9 cellular contexts compared by ENCODE assay signal in genomic region chr11:43825217-43825816, GRCh38. TPM values are rescaled to one million over a fixed set of nuclear protein-coding genes. Genes with fewer than 3 reads are reported as not detected.
A peak's percentile ranks its signal among the peaks of the same experiment; 100 is the strongest.
DNase-seq lines count a peak whose midpoint lies in the region; ATAC-seq, FAIRE-seq and TF ChIP-seq lines count a peak whose summit lies in the region.
"Had no signal": no experiment of that assay in that cellular context is flagged by ENCODE, and none has a peak within 500 bp of the region (broad histone marks: within the 10 kb centered on the region; RNA-seq: fewer than 3 reads in every experiment).

No MANE protein-coding gene starts in this region.

- no peak overlapping the region for H3K4me3 ChIP-seq in neural progenitor cell

- H3K27me3 ChIP-seq in neural progenitor cell = no peaks in the 10 kb centered on the region

- peak; percentile 24 for DNase-seq in activated naive CD4-positive, alpha-beta T cell treated with anti-CD3 and anti-CD28 coated beads, Interleukin-2, amount 10 ng/mL, durations not matched to agents 7 days and 5 days
- no peak for DNase-seq in activated naive CD4-positive, alpha-beta T cell treated with Interleukin-2 at 50 U/mL for 16 hours
- DNase-seq in NCI-H146 (lab: John Stamatoyannopoulos, UW) = peak; percentile 52
- no peak for DNase-seq in chondrocyte (ENCODE audit: low spot score)
- peak; percentile 55 for DNase-seq in neural progenitor cell (ENCODE audit: low spot score)
- DNase-seq in activated effector memory CD4-positive, alpha-beta T cell treated with anti-CD3 and anti-CD28 coated beads, Interleukin-2, amount 50 U/mL, for 16 hours = no peak
- DNase-seq in GM12892 (ENCODE audit: insufficient read length) = no peak

- no peaks in the 10 kb centered on the region for H3K27me3 Mint-ChIP-seq in activated naive CD4-positive, alpha-beta T cell treated with anti-CD3 and anti-CD28 coated beads, Interleukin-2, amount 10 ng/mL, durations not matched to agents 7 days and 5 days
- H3K27me3 Mint-ChIP-seq in chondrocyte (ENCODE audit: low read depth) = no peaks in the 10 kb centered on the region
- H3K27me3 Mint-ChIP-seq in neural progenitor cell (ENCODE audit: insufficient read depth, low read depth) = no peaks in the 10 kb centered on the region
- H3K27me3 Mint-ChIP-seq: activated naive CD4-positive, alpha-beta T cell treated with anti-CD3 and anti-CD28 coated beads, Interleukin-2, amount 50 U/mL, for 24 hours had no signal

- no peaks in the 10 kb centered on the region for H4K20me1 ChIP-seq in neural progenitor cell (ENCODE audit: low read depth)

- FAIRE-seq in GM12892 (lab: Jason Lieb, UNC) = no peak

- no peaks in the 10 kb centered on the region for H3K36me3 ChIP-seq in neural progenitor cell

- H3K9me3 ChIP-seq in neural progenitor cell (ENCODE audit: low read depth) = no peaks in the 10 kb centered on the region

- no peak overlapping the region for H3K4me3 Mint-ChIP-seq in activated naive CD4-positive, alpha-beta T cell treated with anti-CD3 and anti-CD28 coated beads, Interleukin-2, amount 10 ng/mL, durations not matched to agents 7 days and 5 days
- H3K4me3 Mint-ChIP-seq in chondrocyte (ENCODE audit: unreplicated experiment) (no peak overlapping the region), neural progenitor cell (no peak overlapping the region)
- H3K4me3 Mint-ChIP-seq: activated naive CD4-positive, alpha-beta T cell treated with anti-CD3 and anti-CD28 coated beads, Interleukin-2, amount 50 U/mL, for 24 hours had no signal

- CTCF ChIA-PET in activated naive CD4-positive, alpha-beta T cell treated with anti-CD3 and anti-CD28 coated beads, Interleukin-2, amount 10 ng/mL, durations not matched to agents 7 days and 5 days (lab: Charles Lee) = interaction anchor here (0.5 to 2.2 kb wide), 17 partner anchors 10 to 123 kb away, joined by 3 to 9 read pairs (median 4); no protein-coding TSS in a partner anchor

- no peak overlapping the region for H3K27ac ChIP-seq in neural progenitor cell

- H3K4me1 Mint-ChIP-seq in activated naive CD4-positive, alpha-beta T cell treated with anti-CD3 and anti-CD28 coated beads, Interleukin-2, amount 10 ng/mL, durations not matched to agents 7 days and 5 days = no peaks in the 10 kb centered on the region
- H3K4me1 Mint-ChIP-seq in chondrocyte (ENCODE audit: low read depth) (peaks cover 3% of the 10 kb centered on the region), neural progenitor cell (peaks cover 2% of the 10 kb centered on the region)

- H3K9me3 Mint-ChIP-seq in activated naive CD4-positive, alpha-beta T cell treated with anti-CD3 and anti-CD28 coated beads, Interleukin-2, amount 10 ng/mL, durations not matched to agents 7 days and 5 days = no peaks in the 10 kb centered on the region
- H3K9me3 Mint-ChIP-seq in chondrocyte (ENCODE audit: low read depth) = no peaks in the 10 kb centered on the region
- H3K9me3 Mint-ChIP-seq in neural progenitor cell = no peaks in the 10 kb centered on the region
- H3K9me3 Mint-ChIP-seq: activated naive CD4-positive, alpha-beta T cell treated with anti-CD3 and anti-CD28 coated beads, Interleukin-2, amount 50 U/mL, for 24 hours had no signal

- no peak overlapping the region for H3K9ac ChIP-seq in neural progenitor cell

- no peaks in the 10 kb centered on the region for H3K36me3 Mint-ChIP-seq in activated naive CD4-positive, alpha-beta T cell treated with anti-CD3 and anti-CD28 coated beads, Interleukin-2, amount 10 ng/mL, durations not matched to agents 7 days and 5 days
- H3K36me3 Mint-ChIP-seq in chondrocyte (ENCODE audit: low read depth) = no peaks in the 10 kb centered on the region
- no peaks in the 10 kb centered on the region for H3K36me3 Mint-ChIP-seq in neural progenitor cell

- no peaks in the 10 kb centered on the region for H3F3A ChIP-seq in neural progenitor cell (ENCODE audit: low read depth)

- no peak for TF ChIP-seq POLR2A in GM12892 (IDR thresholded peaks at IDR 0.05; ENCODE audit: low read depth, low read length)

- H3K79me2 ChIP-seq in neural progenitor cell (ENCODE audit: low read depth) = no peaks in the 10 kb centered on the region

- ATAC-seq in HG02678 (IDR thresholded peaks at IDR 0.05; ENCODE audit: unreplicated experiment) = no peak

- no peak overlapping the region for H3K4me2 ChIP-seq in neural progenitor cell

- H2AFZ ChIP-seq in neural progenitor cell (replicated peaks) = no peak overlapping the region

- TF ChIP-seq CTCF in chondrocyte (IDR thresholded peaks at IDR 0.05) (peak; percentile 86), neural progenitor cell (IDR thresholded peaks at IDR 0.05) (peak; percentile 80)

- H3K4me1 ChIP-seq in neural progenitor cell = no peaks in the 10 kb centered on the region

- H3K27ac Mint-ChIP-seq in activated naive CD4-positive, alpha-beta T cell treated with anti-CD3 and anti-CD28 coated beads, Interleukin-2, amount 10 ng/mL, durations not matched to agents 7 days and 5 days = no peak overlapping the region
- H3K27ac Mint-ChIP-seq in chondrocyte (ENCODE audit: unreplicated experiment) (no peak overlapping the region), neural progenitor cell (no peak overlapping the region)
- H3K27ac Mint-ChIP-seq: activated naive CD4-positive, alpha-beta T cell treated with anti-CD3 and anti-CD28 coated beads, Interleukin-2, amount 50 U/mL, for 24 hours had no signal

RNA-seq across cellular contexts. Expression of gene ALKBH3, which starts 55.3 kb away (rescaled TPM):
- total RNA-seq in chondrocyte = 20.1 to 26.5 TPM (median 25.5 TPM) in 3 replicates
- total RNA-seq in neural progenitor cell (ENCODE audit: low replicate concordance) = 21.7 and 37.4 TPM in 2 replicates
- polyA plus RNA-seq in GM12892 (2012; ENCODE audit: missing spikeins) = 36.3 TPM

Comparison
In these comparisons a context has a peak if more than half of its experiments do, and no peak if none do; other contexts are left out.
1. DNase-seq: peak in activated naive CD4-positive, alpha-beta T cell treated with anti-CD3 and anti-CD28 coated beads, Interleukin-2, amount 10 ng/mL, durations not matched to agents 7 days and 5 days (single experiment), NCI-H146 (single experiment) and neural progenitor cell (single experiment); none in activated naive CD4-positive, alpha-beta T cell treated with Interleukin-2 at 50 U/mL for 16 hours (single experiment), chondrocyte (single experiment), activated effector memory CD4-positive, alpha-beta T cell treated with anti-CD3 and anti-CD28 coated beads, Interleukin-2, amount 50 U/mL, for 16 hours (single experiment) and GM12892 (single experiment).